Comparison of ENCODE assay signal across 13 cellular contexts in the genomic region with DNA sequence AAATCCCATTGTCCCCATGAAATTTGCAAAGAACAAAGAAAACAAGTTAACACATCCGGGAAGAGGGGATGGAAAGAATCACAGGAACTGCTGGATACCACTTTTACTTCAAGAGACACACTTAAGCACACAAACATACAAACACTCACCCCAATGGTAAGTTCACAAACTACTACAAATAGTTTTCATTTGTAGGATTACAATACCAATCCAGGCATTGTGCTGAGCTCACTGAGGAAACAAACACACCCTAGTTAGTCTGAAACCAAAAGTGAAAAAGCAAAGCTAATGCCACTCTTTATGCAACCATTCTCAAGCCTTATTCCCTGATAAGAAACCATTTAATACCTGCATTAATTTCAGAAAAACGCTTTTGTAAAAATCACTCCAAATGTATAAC. TPM values are rescaled to one million over a fixed set of nuclear protein-coding genes. Genes with fewer than 3 reads are reported as not detected.
DNase-seq lines count a peak whose midpoint lies in the region; ATAC-seq, FAIRE-seq and TF ChIP-seq lines count a peak whose summit lies in the region.
"Had no signal": no experiment of that assay in that cellular context is flagged by ENCODE, and none has a peak within 500 bp of the region (broad histone marks: within the 10 kb centered on the region; RNA-seq: fewer than 3 reads in every experiment).

No MANE protein-coding gene starts in this region.

- H3K9ac ChIP-seq in astrocyte (ENCODE audit: low read length): no peak overlapping the region

- peaks cover 39% of the 10 kb centered on the region for H3K4me1 Mint-ChIP-seq in astrocyte (ENCODE audit: low read depth, unreplicated experiment)

- H3K27ac ChIP-seq in heart left ventricle (peak overlapping the region in 11 of 12 donors; percentile 1 to 81 (median 75)), astrocyte (ENCODE audit: low read depth, low read length) (no peak overlapping the region), upper lobe of right lung (peak overlapping the region; percentile 51)

- FAIRE-seq in astrocyte (lab: Jason Lieb, UNC): no peak

- peaks cover 17% of the 10 kb centered on the region for H3K79me2 ChIP-seq in astrocyte (ENCODE audit: insufficient read depth, low read length)

- TF ChIP-seq CTCF in heart left ventricle (IDR thresholded peaks at IDR 0.05): no peak
- no peak for TF ChIP-seq CTCF in astrocyte (IDR thresholded peaks at IDR 0.05; ENCODE audit: insufficient read depth, low read depth, low read length)
- TF ChIP-seq CTCF in upper lobe of right lung (IDR thresholded peaks at IDR 0.05): no peak

- ATAC-seq in heart left ventricle: peak in 1 of 4 donors; percentile 25
- no peak for ATAC-seq in left cardiac atrium
- peak; percentile 75 for ATAC-seq in upper lobe of right lung
- no peak for ATAC-seq in sciatic nerve

- no peaks in the 10 kb centered on the region for H3K9me3 Mint-ChIP-seq in astrocyte (ENCODE audit: unreplicated experiment)
- H3K9me3 Mint-ChIP-seq: activated T-cell treated with anti-CD3 and anti-CD28 coated beads, Interleukin-2, amount 50 U/mL, for 72 hours; naive B cell had no signal

- H3K27me3 ChIP-seq in heart left ventricle (no peaks in the 10 kb centered on the region), astrocyte (ENCODE audit: insufficient read depth, low read length) (no peaks in the 10 kb centered on the region), upper lobe of right lung (no peaks in the 10 kb centered on the region)

- no peaks in the 10 kb centered on the region for H3K9me3 ChIP-seq in heart left ventricle
- H3K9me3 ChIP-seq in astrocyte (ENCODE audit: insufficient read depth, low read depth, low read length): no peaks in the 10 kb centered on the region
- H3K9me3 ChIP-seq in upper lobe of right lung: no peaks in the 10 kb centered on the region

- H3K4me2 ChIP-seq in astrocyte (ENCODE audit: low read length): no peak overlapping the region

- H3K36me3 Mint-ChIP-seq in astrocyte (ENCODE audit: low read depth, unreplicated experiment): peaks cover 5% of the 10 kb centered on the region

- H3K27ac Mint-ChIP-seq in astrocyte (ENCODE audit: unreplicated experiment): peak overlapping the region; percentile 28

- no peak overlapping the region for H3K4me3 Mint-ChIP-seq in astrocyte (ENCODE audit: unreplicated experiment)
- H3K4me3 Mint-ChIP-seq: naive B cell had no signal

- WGBS in heart left ventricle, 4 donors: 40 to 67% (median 56%) methylated on average over 2 of the region's 2 CpGs

- TF ChIP-seq POLR2A in heart left ventricle (IDR thresholded peaks at IDR 0.05): no peak

- DNase-seq in heart left ventricle: no peak
- DNase-seq in left cardiac atrium: no peak
- no peak for DNase-seq in astrocyte (ENCODE audit: low read depth)
- DNase-seq in lung microvascular endothelial cell (ENCODE audit: low read depth in 2 of 2): peak; percentile 61
- DNase-seq in upper lobe of right lung: no peak
- DNase-seq in sciatic nerve (ENCODE audit: low spot score): no peak
- DNase-seq in NOMO-1 (lab: John Stamatoyannopoulos, UW; ENCODE audit: unreplicated experiment in 2 of 2): no peak
- DNase-seq in iPS-NIHi7 (ENCODE audit: extremely low spot score): no peak
- DNase-seq: activated T-cell treated with anti-CD3 and anti-CD28 coated beads, Interleukin-2, amount 50 U/mL, for 72 hours; naive B cell; NCI-H1417 treated with DMSO at 0.1 percent for 48 hours; stimulated activated CD4-positive, alpha-beta T cell treated with anti-CD3 and anti-CD28 coated beads, Interleukin-2, amount 100 ng/mL, for 24 hours; substantia nigra had no signal

- H3K36me3 ChIP-seq in heart left ventricle (peaks cover 0 to 30% (median 12%) of the 10 kb centered on the region in 9 donors), astrocyte (ENCODE audit: insufficient read depth, low read length) (peaks cover 5% of the 10 kb centered on the region), upper lobe of right lung (peaks cover 7% of the 10 kb centered on the region)

- intact Hi-C loops in heart left ventricle (cut with DNase I): no loop called here
- intact Hi-C loops in left cardiac atrium (cut with DNase I): no loop called here
- intact Hi-C loops in upper lobe of right lung (cut with DNase I): no loop called here
- intact Hi-C loops in sciatic nerve (cut with DNase I): no loop called here

- H3K4me1 ChIP-seq in heart left ventricle (peaks cover 0 to 38% (median 23%) of the 10 kb centered on the region in 12 donors), astrocyte (ENCODE audit: insufficient read depth, low read length) (peaks cover 25% of the 10 kb centered on the region), upper lobe of right lung (peaks cover 9% of the 10 kb centered on the region)

- no peak overlapping the region for H2AFZ ChIP-seq in astrocyte (ENCODE audit: low read depth, low read length)

- no peaks in the 10 kb centered on the region for H3K27me3 Mint-ChIP-seq in astrocyte (ENCODE audit: low read depth, unreplicated experiment)
- H3K27me3 Mint-ChIP-seq: naive B cell had no signal

- H4K20me1 ChIP-seq in astrocyte (ENCODE audit: insufficient read depth, low read length): peaks cover 5% of the 10 kb centered on the region

- H3K4me3 ChIP-seq in heart left ventricle: no peak overlapping the region
- H3K4me3 ChIP-seq in astrocyte (ENCODE audit: insufficient read depth, low read depth, low read length): no peak overlapping the region
- no peak overlapping the region for H3K4me3 ChIP-seq in upper lobe of right lung

RNA-seq across cellular contexts. Expression of a gene that starts 38.4 kb away (rescaled TPM):
- 10 to 100 TPM; 41.4 to 76.5 (median 52.0) TPM for total RNA-seq in heart left ventricle
- 10 to 100 TPM; 20.5 to 29.4 TPM for polyA plus RNA-seq in heart left ventricle
- total RNA-seq in left cardiac atrium: 10 to 100 TPM; 27.7 to 34.4 TPM
- total RNA-seq in astrocyte: 15.2 and 15.3 TPM in 2 replicates
- 9.5 and 9.8 TPM in 2 replicates for total RNA-seq in lung microvascular endothelial cell
- total RNA-seq in upper lobe of right lung: 15.8 TPM
- total RNA-seq in sciatic nerve: 19.9 TPM

RNA-seq across cellular contexts. Expression of a gene that starts 38.5 kb away (rescaled TPM):
- total RNA-seq in heart left ventricle (10 to 100 TPM; 12.5 to 22.4 (median 15.1) TPM), left cardiac atrium (10 to 100 TPM; 13.3 to 17.0 TPM), astrocyte (39.0 and 43.3 TPM in 2 replicates), lung microvascular endothelial cell (19.4 and 19.8 TPM in 2 replicates), upper lobe of right lung (29.1 TPM), sciatic nerve (26.2 TPM)
- 10 to 100 TPM in 1 of 2 donors, 1 to 10 TPM in 1; 5.9 to 14.8 TPM for polyA plus RNA-seq in heart left ventricle

RNA-seq across cellular contexts. Expression of a gene that starts 59.9 kb away (rescaled TPM):
- total RNA-seq in heart left ventricle (10 to 100 TPM in 1 of 9 donors, 1 to 10 TPM in 8; 1.7 to 10.9 (median 4.3) TPM), left cardiac atrium (1 to 10 TPM; 3.6 to 3.7 TPM), astrocyte (2.6 and 3.3 TPM in 2 replicates), lung microvascular endothelial cell (2.4 and 3.1 TPM in 2 replicates), upper lobe of right lung (1.8 TPM), sciatic nerve (3.9 TPM)
- 1 to 10 TPM in 1 of 2 donors, under 1 TPM in 1; 0.71 to 3.4 TPM for polyA plus RNA-seq in heart left ventricle

Comparison
In these comparisons a context has a peak if more than half of its experiments do, and no peak if none do; other contexts are left out.
1. DNase-seq: peak in lung microvascular endothelial cell (2 of 2); none in heart left ventricle (0 of 5), left cardiac atrium (single experiment), astrocyte (single experiment), upper lobe of right lung (single experiment), sciatic nerve (single experiment), NOMO-1 (0 of 2) and iPS-NIHi7 (single experiment).